18 cellular contexts compared by ENCODE assay signal in genomic region chr16:1938910-1939309, GRCh38. TPM values are rescaled to one million over a fixed set of nuclear protein-coding genes. Genes with fewer than 3 reads are reported as not detected.
DNase-seq lines count a peak whose midpoint lies in the region; ATAC-seq and TF ChIP-seq lines count a peak whose summit lies in the region.
"Had no signal": no experiment of that assay in that cellular context is flagged by ENCODE, and none has a peak within 500 bp of the region (broad histone marks: within the 10 kb centered on the region; RNA-seq: fewer than 3 reads in every experiment).

No MANE protein-coding gene starts in this region.

- CTCF ChIA-PET in RWPE1 (lab: Yijun Ruan, JAX) = no interaction called here

- peak overlapping the region in 3 of 11 experiments; percentile 1 to 78 (median 17); a peak in 3 of 22 replicates for H3K27ac ChIP-seq in BLaER1 treated with 17β-estradiol and CSF1 and Interleukin-3, amounts not matched to agents 10 nM and 100 nM
- H3K27ac ChIP-seq in RWPE1 (peak overlapping the region; percentile 65), right lobe of liver (peak overlapping the region; percentile 13 to 85 (median 13)), skin epidermis (peak overlapping the region in 14 of 21 experiments; percentile 15 to 76 (median 36)), neural progenitor cell (no peak overlapping the region)
- H3K27ac ChIP-seq: A549, C4-2B, Peyer's patch, SK-N-MC had no signal

- peak overlapping the region in 6 of 11 experiments; percentile 98 to 100 (median 100); a peak in 11 of 22 replicates for H3K4me2 ChIP-seq in BLaER1 treated with 17β-estradiol and CSF1 and Interleukin-3, amounts not matched to agents 10 nM and 100 nM
- no peak overlapping the region for H3K4me2 ChIP-seq in neural progenitor cell
- H3K4me2 ChIP-seq: A549 had no signal

- TF ChIP-seq POLR2A in right lobe of liver (IDR thresholded peaks at IDR 0.05) = no peak

- H3K9me3 Mint-ChIP-seq in neural progenitor cell = no peaks in the 10 kb centered on the region

- no peak overlapping the region for H3K4me3 ChIP-seq in BLaER1 treated with 17β-estradiol and CSF1 and Interleukin-3, amounts not matched to agents 10 nM and 100 nM
- H3K4me3 ChIP-seq in right lobe of liver (no peak overlapping the region), skin epidermis (no peak overlapping the region), neural progenitor cell (no peak overlapping the region)
- H3K4me3 ChIP-seq: A549, Peyer's patch, SK-N-MC had no signal

- no peak overlapping the region for H3K27ac Mint-ChIP-seq in neural progenitor cell

- peaks cover 3% of the 10 kb centered on the region for H3K27me3 Mint-ChIP-seq in neural progenitor cell (ENCODE audit: insufficient read depth, low read depth)

- TF ChIP-seq CTCF in RWPE1 (conservative IDR thresholded peaks at IDR 0.05; ENCODE audit: low read depth) (no peak), right lobe of liver (IDR thresholded peaks at IDR 0.05) (no peak), neural progenitor cell (IDR thresholded peaks at IDR 0.05) (no peak)

- 25% methylated on average over 6 of the region's 17 CpGs for whole genome bisulfite sequencing in right lobe of liver (ENCODE audit: insufficient coverage, low coverage, low lambda C conversion rate, missing lambda C conversion rate)

- peaks cover 10% of the 10 kb centered on the region for H3K79me2 ChIP-seq in neural progenitor cell (ENCODE audit: low read depth)

- no peaks in the 10 kb centered on the region for H3K9me3 ChIP-seq in BLaER1 treated with 17β-estradiol and CSF1 and Interleukin-3, amounts not matched to agents 10 nM and 100 nM (replicated peaks in 1 of 11)
- H3K9me3 ChIP-seq in right lobe of liver (no peaks in the 10 kb centered on the region), neural progenitor cell (ENCODE audit: low read depth) (no peaks in the 10 kb centered on the region)
- H3K9me3 ChIP-seq: A549, Peyer's patch had no signal

- peaks cover 33 to 56% (median 47%) of the 10 kb centered on the region in 10 experiments for H3K4me1 ChIP-seq in BLaER1 treated with 17β-estradiol and CSF1 and Interleukin-3, amounts not matched to agents 10 nM and 100 nM
- peaks cover 0 to 47% (median 16%) of the 10 kb centered on the region in 4 donors for H3K4me1 ChIP-seq in right lobe of liver
- peaks cover 7% of the 10 kb centered on the region for H3K4me1 ChIP-seq in neural progenitor cell

- POLR2A ChIA-PET in RWPE1 (lab: Yijun Ruan, JAX; ENCODE audit: low non-redundant PET) = interaction anchor here (0.5 kb wide), 1 partner anchor 234 kb away, joined by 3 read pairs; no protein-coding TSS in a partner anchor

- peaks cover 17 to 45% (median 31%) of the 10 kb centered on the region in 11 experiments for H3K36me3 ChIP-seq in BLaER1 treated with 17β-estradiol and CSF1 and Interleukin-3, amounts not matched to agents 10 nM and 100 nM
- H3K36me3 ChIP-seq in right lobe of liver = peaks cover 0 to 41% (median 17%) of the 10 kb centered on the region in 4 donors
- H3K36me3 ChIP-seq in neural progenitor cell = no peaks in the 10 kb centered on the region

- H3K4me3 Mint-ChIP-seq in neural progenitor cell = no peak overlapping the region

- DNase-seq in RWPE1 (ENCODE audit: low spot score) (no peak), right lobe of liver (peak in 1 of 3 donors; percentile 51), GM19238 (ENCODE audit: insufficient read length, low spot score) (no peak), neural progenitor cell (ENCODE audit: low spot score) (no peak)
- no peak for DNase-seq in activated naive CD4-positive, alpha-beta T cell treated with anti-CD3 and anti-CD28 coated beads, Interleukin-2, amount 50 U/mL, for 16 hours
- DNase-seq: DMS79 treated with DMSO at 0.1 percent for 48 hours; HCEC 1CT; KG1; NCI-H1694 treated with DMSO at 0.1 percent for 48 hours; NK-92 treated with Interleukin-12 subunit alpha and Interleukin-12 subunit beta, amount 100 ng/mL, for 24 hours; Peyer's patch; SHP77 had no signal

- H4K20me1 ChIP-seq in BLaER1 treated with 17β-estradiol and CSF1 and Interleukin-3, amounts not matched to agents 10 nM and 100 nM = peaks cover 0 to 46% (median 27%) of the 10 kb centered on the region in 11 experiments; a peak in 16 of 22 replicates
- H4K20me1 ChIP-seq in neural progenitor cell (ENCODE audit: low read depth) = no peaks in the 10 kb centered on the region

- peaks cover 5% of the 10 kb centered on the region for H3F3A ChIP-seq in neural progenitor cell (ENCODE audit: low read depth)

- peaks cover 2% of the 10 kb centered on the region for H3K36me3 Mint-ChIP-seq in neural progenitor cell

- H2AFZ ChIP-seq in neural progenitor cell (replicated peaks) = no peak overlapping the region

- intact Hi-C loops in right lobe of liver (cut with DNase I) = no loop called here

- no peak for ATAC-seq in right lobe of liver
- ATAC-seq: A549 had no signal

- peaks cover 0 to 6% (median 0%) of the 10 kb centered on the region in 11 experiments; a peak in 3 of 22 replicates for H3K27me3 ChIP-seq in BLaER1 treated with 17β-estradiol and CSF1 and Interleukin-3, amounts not matched to agents 10 nM and 100 nM
- H3K27me3 ChIP-seq in right lobe of liver (no peaks in the 10 kb centered on the region), neural progenitor cell (no peaks in the 10 kb centered on the region)
- H3K27me3 ChIP-seq: Peyer's patch had no signal

- H3K9ac ChIP-seq in BLaER1 treated with 17β-estradiol and CSF1 and Interleukin-3, amounts not matched to agents 10 nM and 100 nM = peak overlapping the region in 10 of 11 experiments; percentile 16 to 88 (median 42); a peak in 12 of 22 replicates
- no peak overlapping the region for H3K9ac ChIP-seq in neural progenitor cell

- H3K4me1 Mint-ChIP-seq in neural progenitor cell = peaks cover 9% of the 10 kb centered on the region

RNA-seq across cellular contexts. Expression of gene MSRB1, which starts 4.1 kb away (rescaled TPM):
- 100 to 1,000 TPM in 3 of 6 experiments, 10 to 100 TPM in 3; 63.4 to 121 (median 98.5) TPM for total RNA-seq in right lobe of liver
- total RNA-seq in neural progenitor cell (ENCODE audit: low replicate concordance) = 19.4 and 26.9 TPM in 2 replicates

RNA-seq across cellular contexts. Expression of gene RPL3L, which starts 15.6 kb away (rescaled TPM):
- under 1 TPM in 1 of 6 experiments, not detected in 5; 0.12 TPM for total RNA-seq in right lobe of liver
- not detected in 2 replicates for total RNA-seq in neural progenitor cell (ENCODE audit: low replicate concordance)
- total RNA-seq: NCI-H460, Peyer's patch had no signal

RNA-seq across cellular contexts. Expression of gene NDUFB10, which starts 20.4 kb away (rescaled TPM):
- total RNA-seq in right lobe of liver (100 to 1,000 TPM in 2 of 6 experiments, 10 to 100 TPM in 4; 68.7 to 210 (median 81.2) TPM), neural progenitor cell (ENCODE audit: low replicate concordance) (155 and 160 TPM in 2 replicates)

RNA-seq across cellular contexts. Expression of gene HS3ST6, which starts 20.7 kb away (rescaled TPM):
- total RNA-seq in right lobe of liver (not detected), neural progenitor cell (ENCODE audit: low replicate concordance) (1.1 TPM in 1 of 2 replicates, not detected in the other)
- total RNA-seq: Peyer's patch had no signal

RNA-seq across cellular contexts. Expression of gene RPS2, which starts 25.7 kb away (rescaled TPM):
- 1,000 to 10,000 TPM in 1 of 6 experiments, 100 to 1,000 TPM in 5; 451 to 1,052 (median 541) TPM for total RNA-seq in right lobe of liver
- total RNA-seq in neural progenitor cell (ENCODE audit: low replicate concordance) = 3,079 and 5,348 TPM in 2 replicates
